ENCODE assay signal across 18 cellular contexts in genomic region chr14:61308198-61308597, GRCh38. TPM values are rescaled to one million over a fixed set of nuclear protein-coding genes. Genes with fewer than 3 reads are reported as not detected.
DNase-seq lines count a peak whose midpoint lies in the region; ATAC-seq, FAIRE-seq and TF ChIP-seq lines count a peak whose summit lies in the region.
"Had no signal": no experiment of that assay in that cellular context is flagged by ENCODE, and none has a peak within 500 bp of the region (broad histone marks: within the 10 kb centered on the region; RNA-seq: fewer than 3 reads in every experiment).

No MANE protein-coding gene starts in this region.

- H3K27me3 Mint-ChIP-seq in endothelial cell (ENCODE audit: unreplicated experiment) = no peaks in the 10 kb centered on the region

- intact Hi-C loops in uterus (cut with DNase I; ENCODE audit: low total_unique reads) = no loop called here

- H3K27me3 ChIP-seq in DND-41 (ENCODE audit: insufficient read depth, low read length, poor library complexity) = no peaks in the 10 kb centered on the region
- no peaks in the 10 kb centered on the region for H3K27me3 ChIP-seq in uterus
- H3K27me3 ChIP-seq: SJCRH30 had no signal

- DNase-seq in DND-41 = no peak
- DNase-seq in HTR-8/SVneo (ENCODE audit: insufficient read length, low spot score) = no peak
- no peak for DNase-seq in endothelial cell (ENCODE audit: low spot score)
- peak; percentile 91 to 95 for DNase-seq in lung microvascular endothelial cell (ENCODE audit: low read depth in 2 of 2)
- no peak for DNase-seq in HuH-7.5 (ENCODE audit: low spot score)
- DNase-seq in uterus = no peak
- DNase-seq: C1 segment of cervical spinal cord, DMS153, HCEC 1CT, NCI-H1048, NCI-H226, NCI-H526 treated with DMSO at 0.1 percent for 48 hours, SJCRH30 had no signal

- H3K4me3 ChIP-seq in DND-41 (ENCODE audit: low read depth in 1 of 2, low read length in 2 of 2) = no peak overlapping the region
- H3K4me3 ChIP-seq in uterus = no peak overlapping the region
- H3K4me3 ChIP-seq: SJCRH30 had no signal

- peaks cover 7% of the 10 kb centered on the region; the same call in 1 of the 2 replicates for H3K36me3 ChIP-seq in DND-41 (ENCODE audit: insufficient read depth, low read length)
- no peaks in the 10 kb centered on the region for H3K36me3 ChIP-seq in uterus
- H3K36me3 ChIP-seq: SJCRH30 had no signal

- H3K9me3 ChIP-seq in DND-41 (ENCODE audit: insufficient read depth, low read length, severe bottlenecking) (peaks cover 31% of the 10 kb centered on the region), uterus (no peaks in the 10 kb centered on the region)
- H3K9me3 ChIP-seq: SJCRH30 had no signal

- H3K4me3 Mint-ChIP-seq in endothelial cell (ENCODE audit: unreplicated experiment) = no peak overlapping the region

- FAIRE-seq in HTR-8/SVneo (lab: Jason Lieb, UNC) = peak; percentile 36
- FAIRE-seq: GM12892 had no signal

- TF ChIP-seq POLR2A in uterus (IDR thresholded peaks at IDR 0.05) = no peak

- peak overlapping the region; percentile 94 for H3K27ac Mint-ChIP-seq in endothelial cell (ENCODE audit: unreplicated experiment)

- H3K4me1 ChIP-seq in DND-41 (ENCODE audit: insufficient read depth, low read length) = peaks cover 19% of the 10 kb centered on the region
- H3K4me1 ChIP-seq in uterus = no peaks in the 10 kb centered on the region
- H3K4me1 ChIP-seq: SJCRH30 had no signal

- H3K4me2 ChIP-seq in DND-41 (ENCODE audit: insufficient read depth, low read length) = peak overlapping the region; percentile 1; the same call in 1 of the 2 replicates

- no peaks in the 10 kb centered on the region for H4K20me1 ChIP-seq in DND-41 (ENCODE audit: insufficient read depth, low read length)

- peaks cover 24% of the 10 kb centered on the region for H3K4me1 Mint-ChIP-seq in endothelial cell (ENCODE audit: unreplicated experiment)

- no peak overlapping the region for H3K9ac ChIP-seq in DND-41 (ENCODE audit: low read depth, low read length)

- TF ChIP-seq CTCF in DND-41 (IDR thresholded peaks at IDR 0.05; ENCODE audit: borderline replicate concordance, extremely low read depth, low read length, poor library complexity, severe bottlenecking) (no peak), endothelial cell (IDR thresholded peaks at IDR 0.05; ENCODE audit: unreplicated experiment) (no peak), uterus (IDR thresholded peaks at IDR 0.05) (no peak)

- no peaks in the 10 kb centered on the region for H3K79me2 ChIP-seq in DND-41 (ENCODE audit: insufficient read depth, low read length)

- no peak overlapping the region for H2AFZ ChIP-seq in DND-41 (ENCODE audit: low read depth, low read length)

- ATAC-seq in DND-41 (ENCODE audit: insufficient read depth, low read depth) (peak; percentile 63), HG02840 (IDR thresholded peaks at IDR 0.05; ENCODE audit: low FRiP score, unreplicated experiment) (no peak)

- H3K27ac ChIP-seq in DND-41 (ENCODE audit: low read length) (peak overlapping the region; percentile 66), uterus (peak overlapping the region in 1 of 2 donors; percentile 63)
- H3K27ac ChIP-seq: SJCRH30 had no signal

- H3K36me3 Mint-ChIP-seq in endothelial cell (ENCODE audit: low read depth, unreplicated experiment) = peaks cover 20% of the 10 kb centered on the region

- peaks cover 10% of the 10 kb centered on the region for H3K9me3 Mint-ChIP-seq in endothelial cell (ENCODE audit: unreplicated experiment)

RNA-seq across cellular contexts. Expression of gene PRKCH, which starts 13.2 kb away (rescaled TPM):
- 42.5 TPM for total RNA-seq in endothelial cell (ENCODE audit: unreplicated experiment)
- total RNA-seq in lung microvascular endothelial cell = 221 and 373 TPM in 2 replicates
- 100 to 1,000 TPM in 1 of 4 donors, 10 to 100 TPM in 3; 17.9 to 105 (median 63.5) TPM for total RNA-seq in uterus

RNA-seq across cellular contexts. Expression of gene TMEM30B, which starts 27.1 kb away (rescaled TPM):
- total RNA-seq in endothelial cell (ENCODE audit: unreplicated experiment) (0.15 TPM), lung microvascular endothelial cell (0.20 and 0.22 TPM in 2 replicates), uterus (1 to 10 TPM; 1.8 to 6.4 (median 3.3) TPM)
- total RNA-seq: M059J, OCI-LY7, RPMI7951 had no signal

Comparison
In these comparisons a context has a peak if more than half of its experiments do, and no peak if none do; other contexts are left out.
1. DNase-seq: peak in lung microvascular endothelial cell (2 of 2); none in DND-41 (single experiment), HTR-8/SVneo (single experiment), endothelial cell (single experiment), HuH-7.5 (single experiment) and uterus (0 of 2).